Comparison of ENCODE assay signal across 19 cellular contexts in the genomic region with DNA sequence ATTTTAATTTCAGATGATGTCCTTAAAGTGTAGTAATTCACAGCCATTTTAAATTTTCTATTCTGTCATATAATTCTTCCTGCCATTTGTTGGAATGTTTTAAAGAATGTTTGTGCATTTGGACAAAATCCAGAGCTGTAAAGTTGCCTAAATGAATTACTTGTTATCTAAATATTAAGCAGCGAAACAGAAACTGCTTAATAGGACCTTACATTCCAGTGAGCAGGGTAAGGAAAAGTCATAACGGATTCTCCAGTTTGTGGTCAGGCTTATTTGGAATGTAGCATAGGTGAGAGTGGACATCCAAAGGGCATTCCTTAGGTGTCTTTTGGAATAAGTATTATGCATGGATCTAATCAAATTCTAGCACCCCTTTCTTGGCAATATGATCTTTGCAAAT.
"Had no signal": no experiment of that assay in that cellular context is flagged by ENCODE, and none has a peak within 500 bp of the region (broad histone marks: within the 10 kb centered on the region; RNA-seq: fewer than 3 reads in every experiment).

No MANE protein-coding gene starts in this region.

- H3K27ac Mint-ChIP-seq: effector memory CD8-positive, alpha-beta T cell; natural killer cell; stimulated activated naive B cell treated with anti-CD40 and anti-IgM and Interleukin-4, amounts not matched to agents 10 μg/mL and 1 μg/mL and 100 μg/mL, for 72 hours; stimulated activated naive CD8-positive, alpha-beta T cell treated with anti-CD3 and anti-CD28 coated beads, Interleukin-15, Interleukin-2, amounts not matched to agents 100 ng/mL and 50 ng/mL, for 24 hours had no signal

- H3K27me3 Mint-ChIP-seq: effector memory CD8-positive, alpha-beta T cell; stimulated activated naive B cell treated with anti-CD40 and anti-IgM and Interleukin-4, amounts not matched to agents 10 μg/mL and 1 μg/mL and 100 μg/mL, for 72 hours; stimulated activated naive CD8-positive, alpha-beta T cell treated with anti-CD3 and anti-CD28 coated beads, Interleukin-15, Interleukin-2, amounts not matched to agents 100 ng/mL and 50 ng/mL, for 24 hours had no signal

- H3K4me3 ChIP-seq: esophagus squamous epithelium, prostate gland, suprapubic skin, transverse colon, upper lobe of right lung, uterus had no signal

- H3K4me1 ChIP-seq: esophagus squamous epithelium, parathyroid adenoma, prostate gland, suprapubic skin, transverse colon, upper lobe of right lung, uterus had no signal

- H3K9ac ChIP-seq: parathyroid adenoma had no signal

- H2AFZ ChIP-seq: parathyroid adenoma had no signal

- H3K9me3 ChIP-seq: esophagus squamous epithelium, prostate gland, suprapubic skin, upper lobe of right lung, uterus had no signal

- H3K4me3 Mint-ChIP-seq: effector memory CD8-positive, alpha-beta T cell; natural killer cell; stimulated activated naive B cell treated with anti-CD40 and anti-IgM and Interleukin-4, amounts not matched to agents 10 μg/mL and 1 μg/mL and 100 μg/mL, for 72 hours; stimulated activated naive CD8-positive, alpha-beta T cell treated with anti-CD3 and anti-CD28 coated beads, Interleukin-15, Interleukin-2, amounts not matched to agents 100 ng/mL and 50 ng/mL, for 24 hours had no signal

- H3K36me3 ChIP-seq: esophagus squamous epithelium, prostate gland, suprapubic skin, transverse colon, upper lobe of right lung, uterus had no signal

- DNase-seq: cortex of kidney; effector memory CD8-positive, alpha-beta T cell; erythroblast; esophagus squamous epithelium; head of caudate nucleus; natural killer cell; right cardiac atrium; small intestine; stimulated activated CD4-positive, alpha-beta T cell treated with anti-CD3 and anti-CD28 coated beads, Interleukin-15, amount 100 ng/mL, for 24 hours; stimulated activated CD4-positive, alpha-beta T cell treated with anti-CD3 and anti-CD28 coated beads, Interleukin-2, amount 100 ng/mL, for 48 hours; stimulated activated naive B cell treated with anti-CD40 and anti-IgM and Interleukin-4, amounts not matched to agents 10 μg/mL and 1 μg/mL and 100 μg/mL, for 72 hours; transverse colon; upper lobe of right lung; uterus had no signal

- H3K79me2 ChIP-seq: parathyroid adenoma had no signal

- H3K27ac ChIP-seq: esophagus squamous epithelium, parathyroid adenoma, prostate gland, suprapubic skin, transverse colon, upper lobe of right lung, uterus had no signal

- ATAC-seq: effector memory CD8-positive, alpha-beta T cell; left lobe of liver; natural killer cell; right cardiac atrium; stimulated activated naive B cell treated with anti-CD40 and anti-IgM and Interleukin-4, amounts not matched to agents 10 μg/mL and 1 μg/mL and 100 μg/mL, for 72 hours; upper lobe of right lung had no signal

- H3K36me3 Mint-ChIP-seq: stimulated activated naive B cell treated with anti-CD40 and anti-IgM and Interleukin-4, amounts not matched to agents 10 μg/mL and 1 μg/mL and 100 μg/mL, for 72 hours had no signal

- H3K4me1 Mint-ChIP-seq: natural killer cell; stimulated activated naive B cell treated with anti-CD40 and anti-IgM and Interleukin-4, amounts not matched to agents 10 μg/mL and 1 μg/mL and 100 μg/mL, for 72 hours had no signal

- H3K27me3 ChIP-seq: esophagus squamous epithelium, suprapubic skin, transverse colon, upper lobe of right lung, uterus had no signal
